ENCODE assay signal across 28 cellular contexts in the genomic region with DNA sequence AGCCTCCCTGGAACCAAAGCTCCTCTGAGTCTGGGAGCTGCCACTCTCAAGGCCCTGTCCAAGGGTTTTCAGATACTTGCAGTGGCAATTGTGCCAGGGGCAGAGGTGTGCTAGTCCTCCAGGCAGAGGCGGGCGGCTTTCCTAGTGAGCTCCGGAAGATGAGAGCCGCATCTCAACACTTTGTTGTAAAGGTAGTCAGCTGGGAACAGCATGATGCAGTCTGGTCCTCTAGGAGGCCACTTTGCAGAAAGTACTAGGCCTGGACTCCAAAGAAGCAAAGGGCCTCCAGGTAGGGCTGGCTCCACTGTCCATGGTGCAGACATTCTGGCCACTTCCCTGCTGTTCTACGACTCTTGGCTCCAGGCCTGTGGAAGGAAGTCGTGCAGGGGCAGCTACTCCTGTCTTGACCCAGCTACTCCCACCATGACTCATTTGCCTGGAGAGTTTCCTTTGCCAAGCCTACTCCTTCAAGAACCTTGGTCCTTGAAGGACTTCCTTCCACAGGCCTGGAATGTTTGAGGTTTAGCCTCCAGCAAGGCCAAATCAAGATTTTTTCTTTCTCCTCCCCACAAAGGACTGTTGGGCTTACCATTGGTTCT. TPM values are rescaled to one million over a fixed set of nuclear protein-coding genes. Genes with fewer than 3 reads are reported as not detected.
A peak's percentile ranks its signal among the peaks of the same experiment; 100 is the strongest.
DNase-seq lines count a peak whose midpoint lies in the region; ATAC-seq and TF ChIP-seq lines count a peak whose summit lies in the region.
"Had no signal": no experiment of that assay in that cellular context is flagged by ENCODE, and none has a peak within 500 bp of the region (broad histone marks: within the 10 kb centered on the region; RNA-seq: fewer than 3 reads in every experiment).

No MANE protein-coding gene starts in this region.

- H3K4ac ChIP-seq in neuronal stem cell (ENCODE audit: low read length): no peak overlapping the region

- peak overlapping the region; percentile 39 for H3K27ac ChIP-seq in cingulate gyrus (ENCODE audit: low read depth, low read length)
- no peak overlapping the region for H3K27ac ChIP-seq in neuronal stem cell (replicated peaks; ENCODE audit: low read length)
- H3K27ac ChIP-seq: A549, gastrocnemius medialis, KMS-11, PC-9, tibial artery, WERI-Rb-1 had no signal

- no peaks in the 10 kb centered on the region for H3K36me3 Mint-ChIP-seq in stimulated activated effector memory CD8-positive, alpha-beta T cell treated with anti-CD3 and anti-CD28 coated beads, Interleukin-12 subunit alpha, Interleukin-12 subunit beta, amount 100 ng/mL, for 72 hours
- no peaks in the 10 kb centered on the region for H3K36me3 Mint-ChIP-seq in activated naive CD4-positive, alpha-beta T cell treated with anti-CD3 and anti-CD28 coated beads, Interleukin-2, amount 50 U/mL, for 72 hours

- H4K20me1 ChIP-seq in Loucy (ENCODE audit: insufficient read depth, low read length, poor library complexity, severe bottlenecking): no peaks in the 10 kb centered on the region

- no peaks in the 10 kb centered on the region for H3K27me3 ChIP-seq in Loucy (ENCODE audit: insufficient read depth, low read length, poor library complexity, severe bottlenecking)
- no peaks in the 10 kb centered on the region for H3K27me3 ChIP-seq in neuronal stem cell (ENCODE audit: control insufficient read depth in 3 of 3, insufficient read depth in 3 of 3, low read depth in 1 of 3, low read length in 3 of 3)
- H3K27me3 ChIP-seq: esophagus squamous epithelium, gastrocnemius medialis had no signal

- H3K9ac ChIP-seq in Loucy (ENCODE audit: low read depth, low read length, poor library complexity, severe bottlenecking) (no peak overlapping the region), neuronal stem cell (ENCODE audit: low read depth, low read length, poor library complexity) (no peak overlapping the region)
- H3K9ac ChIP-seq: KMS-11 had no signal

- no peak overlapping the region for H2BK5ac ChIP-seq in neuronal stem cell (ENCODE audit: low read length)

- no peaks in the 10 kb centered on the region for H3K79me1 ChIP-seq in neuronal stem cell (ENCODE audit: low read depth, low read length)

- H3K4me1 Mint-ChIP-seq in stimulated activated effector memory CD8-positive, alpha-beta T cell treated with anti-CD3 and anti-CD28 coated beads, Interleukin-12 subunit alpha, Interleukin-12 subunit beta, amount 100 ng/mL, for 72 hours: no peaks in the 10 kb centered on the region

- H4K8ac ChIP-seq in neuronal stem cell (ENCODE audit: low read depth, low read length): no peak overlapping the region

- no peaks in the 10 kb centered on the region for H3K79me2 ChIP-seq in Loucy (ENCODE audit: insufficient read depth, low read length)

- H3K4me1 ChIP-seq in Loucy (ENCODE audit: insufficient read depth, low read length, poor library complexity, severe bottlenecking) (peaks cover 73% of the 10 kb centered on the region), neuronal stem cell (ENCODE audit: control insufficient read depth in 2 of 2, insufficient read depth in 1 of 2, low read depth in 1 of 2, low read length in 2 of 2) (peaks cover 13 to 24% of the 10 kb centered on the region in 2 donors)
- H3K4me1 ChIP-seq: A549, tibial artery had no signal

- H2BK120ac ChIP-seq in neuronal stem cell (ENCODE audit: low read depth, low read length): no peak overlapping the region

- no peak overlapping the region for H3K23ac ChIP-seq in neuronal stem cell (ENCODE audit: low read depth, low read length, poor library complexity)

- H2BK12ac ChIP-seq in neuronal stem cell (ENCODE audit: low read length): no peak overlapping the region

- H3K4me3 ChIP-seq in AG10803 (ENCODE audit: low read length) (no peak overlapping the region), Loucy (ENCODE audit: low read length, poor library complexity, severe bottlenecking) (no peak overlapping the region), neuronal stem cell (ENCODE audit: low read length in 2 of 2) (peak overlapping the region in 1 of 2 donors; percentile 13)
- H3K4me3 ChIP-seq: A549, esophagus squamous epithelium, gastrocnemius medialis, PC-9, tibial artery had no signal

- no peak for TF ChIP-seq CTCF in AG10803 (conservative IDR thresholded peaks at IDR 0.05; ENCODE audit: low read length)
- no peak for TF ChIP-seq CTCF in Loucy (conservative IDR thresholded peaks at IDR 0.05; ENCODE audit: low read length)

- peak overlapping the region; percentile 55 for H3K18ac ChIP-seq in neuronal stem cell (ENCODE audit: low read length)

- no peak for ATAC-seq in stimulated activated effector memory CD8-positive, alpha-beta T cell treated with anti-CD3 and anti-CD28 coated beads, Interleukin-12 subunit alpha, Interleukin-12 subunit beta, amount 100 ng/mL, for 72 hours
- no peak for ATAC-seq in activated naive CD4-positive, alpha-beta T cell treated with anti-CD3 and anti-CD28 coated beads, Interleukin-2, amount 50 U/mL, for 72 hours
- ATAC-seq in GM21526 (IDR thresholded peaks at IDR 0.05; ENCODE audit: low FRiP score, unreplicated experiment): no peak
- ATAC-seq: A549, gastrocnemius medialis, left colon had no signal

- H3K9me3 ChIP-seq in Loucy (ENCODE audit: insufficient read depth, low read depth, low read length) (no peaks in the 10 kb centered on the region), neuronal stem cell (replicated peaks in 1 of 2; ENCODE audit: control insufficient read depth in 2 of 2, insufficient read depth in 1 of 2, low read depth in 1 of 2, low read length in 2 of 2) (no peaks in the 10 kb centered on the region)
- H3K9me3 ChIP-seq: A549, esophagus squamous epithelium, gastrocnemius medialis, tibial artery had no signal

- no peak overlapping the region for H3K4me3 Mint-ChIP-seq in stimulated activated effector memory CD8-positive, alpha-beta T cell treated with anti-CD3 and anti-CD28 coated beads, Interleukin-12 subunit alpha, Interleukin-12 subunit beta, amount 100 ng/mL, for 72 hours
- H3K4me3 Mint-ChIP-seq: stimulated activated naive CD8-positive, alpha-beta T cell treated with anti-CD3 and anti-CD28 coated beads, Interleukin-15, Interleukin-2, amounts not matched to agents 100 ng/mL and 50 ng/mL, for 24 hours had no signal

- no peaks in the 10 kb centered on the region for H3K9me2 ChIP-seq in Loucy (replicated peaks; ENCODE audit: low read depth, low read length)

- WGBS in neuronal stem cell (ENCODE audit: extremely low coverage in 2 of 2, insufficient read length in 2 of 2, insufficient replicate concordance in 1 of 2), 2 donors: no CpG with 5 or more reads among the region's 6 CpGs

- no peak overlapping the region for H2AFZ ChIP-seq in Loucy (ENCODE audit: low read length)
- no peak overlapping the region for H2AFZ ChIP-seq in neuronal stem cell (ENCODE audit: low read length)
- H2AFZ ChIP-seq: PC-9 had no signal

- DNase-seq in AG10803 (ENCODE audit: low read depth): peak; percentile 88
- DNase-seq in neuronal stem cell (ENCODE audit: low spot score): no peak
- no peak for DNase-seq in stimulated activated effector memory CD8-positive, alpha-beta T cell treated with anti-CD3 and anti-CD28 coated beads, Interleukin-12 subunit alpha, Interleukin-12 subunit beta, amount 100 ng/mL, for 72 hours (ENCODE audit: low spot score in 2 of 2)
- DNase-seq in activated naive CD4-positive, alpha-beta T cell treated with anti-CD3 and anti-CD28 coated beads, Interleukin-2, amount 50 U/mL, for 72 hours (ENCODE audit: low spot score in 2 of 2): no peak
- DNase-seq in NCI-H446 (lab: John Stamatoyannopoulos, UW): no peak
- DNase-seq: activated CD4-positive, alpha-beta T cell treated with anti-CD3 and anti-CD28 coated beads for 48 hours; activated naive CD4-positive, alpha-beta T cell treated with Interleukin-2 at 50 U/mL for 16 hours; DMS153; esophagus squamous epithelium; gastrocnemius medialis; left colon; mammary epithelial cell; MV-4-11; NCI-H2171 treated with DMSO at 0.1 percent for 48 hours; NCI-H524; occipital lobe; PC-9; SHP77; T1000; WERI-Rb-1 had no signal

- H3K4me2 ChIP-seq in Loucy (ENCODE audit: low read depth, low read length, poor library complexity, severe bottlenecking) (peak overlapping the region; percentile 6), neuronal stem cell (ENCODE audit: insufficient read depth, low read length, poor library complexity, severe bottlenecking) (no peak overlapping the region)
- H3K4me2 ChIP-seq: A549, KMS-11, PC-9 had no signal

- H3K9me3 Mint-ChIP-seq in stimulated activated effector memory CD8-positive, alpha-beta T cell treated with anti-CD3 and anti-CD28 coated beads, Interleukin-12 subunit alpha, Interleukin-12 subunit beta, amount 100 ng/mL, for 72 hours: no peaks in the 10 kb centered on the region
- H3K9me3 Mint-ChIP-seq in activated naive CD4-positive, alpha-beta T cell treated with anti-CD3 and anti-CD28 coated beads, Interleukin-2, amount 50 U/mL, for 72 hours: no peaks in the 10 kb centered on the region
- H3K9me3 Mint-ChIP-seq: stimulated activated naive CD8-positive, alpha-beta T cell treated with anti-CD3 and anti-CD28 coated beads, Interleukin-15, Interleukin-2, amounts not matched to agents 100 ng/mL and 50 ng/mL, for 24 hours had no signal

- peak overlapping the region; percentile 38 for H4K91ac ChIP-seq in neuronal stem cell (ENCODE audit: low read depth, low read length, poor library complexity)

- H3K27ac Mint-ChIP-seq in stimulated activated effector memory CD8-positive, alpha-beta T cell treated with anti-CD3 and anti-CD28 coated beads, Interleukin-12 subunit alpha, Interleukin-12 subunit beta, amount 100 ng/mL, for 72 hours: no peak overlapping the region
- no peak overlapping the region for H3K27ac Mint-ChIP-seq in activated naive CD4-positive, alpha-beta T cell treated with anti-CD3 and anti-CD28 coated beads, Interleukin-2, amount 50 U/mL, for 72 hours
- H3K27ac Mint-ChIP-seq: stimulated activated naive CD8-positive, alpha-beta T cell treated with anti-CD3 and anti-CD28 coated beads, Interleukin-15, Interleukin-2, amounts not matched to agents 100 ng/mL and 50 ng/mL, for 24 hours had no signal

- H2BK15ac ChIP-seq in neuronal stem cell (ENCODE audit: low read length): peak overlapping the region; percentile 40

- peaks cover 17% of the 10 kb centered on the region for H3F3A ChIP-seq in Loucy (ENCODE audit: low read depth)

- H3K14ac ChIP-seq in neuronal stem cell (ENCODE audit: low read length): no peak overlapping the region

- H2AK5ac ChIP-seq in neuronal stem cell (ENCODE audit: low read depth, low read length): no peak overlapping the region

- H3K36me3 ChIP-seq in Loucy (ENCODE audit: insufficient read depth, low read length) (no peaks in the 10 kb centered on the region), neuronal stem cell (replicated peaks in 1 of 2; ENCODE audit: control insufficient read depth in 2 of 2, insufficient read depth in 2 of 2, low read length in 2 of 2) (no peaks in the 10 kb centered on the region)
- H3K36me3 ChIP-seq: esophagus squamous epithelium, gastrocnemius medialis, tibial artery, WERI-Rb-1 had no signal

RNA-seq across cellular contexts. Expression of gene ZNF536, which starts 9.9 kb away (rescaled TPM):
- polyA plus RNA-seq in neuronal stem cell (2013, experiment 1 of 2): 0.35 TPM
- polyA plus RNA-seq in neuronal stem cell (2013, experiment 2 of 2): 0.44 TPM
- not detected for total RNA-seq in activated naive CD4-positive, alpha-beta T cell treated with anti-CD3 and anti-CD28 coated beads, Interleukin-2, amount 50 U/mL, for 72 hours
- total RNA-seq: mammary epithelial cell, PC-9 had no signal
- polyA plus RNA-seq: A549, BJ, mammary epithelial cell had no signal
